Comparison of ENCODE assay signal across 1 cellular context in genomic region chrX:1618689-1619088, GRCh38.
TF ChIP-seq lines count a peak whose summit lies in the region.

No MANE protein-coding gene starts in this region.

TF ChIP-seq in GM23338, 12 proteins besides CTCF, POLR2A, EP300 and RAD21 (continued from another document):
- no peak for TF ChIP-seq REST (IDR thresholded peaks at IDR 0.05; ENCODE audit: unreplicated experiment)
- TF ChIP-seq JUNB (IDR thresholded peaks at IDR 0.05; ENCODE audit: unreplicated experiment): no peak
- TF ChIP-seq CREB1 (CRISPR knock-in tag; IDR thresholded peaks at IDR 0.05; ENCODE audit: low read depth): no peak
- no peak for TF ChIP-seq ZNF462 (CRISPR knock-in tag; IDR thresholded peaks at IDR 0.05)
- no peak for TF ChIP-seq EZH2 (IDR thresholded peaks at IDR 0.05; ENCODE audit: low read depth, unreplicated experiment)
- TF ChIP-seq ETS1 (IDR thresholded peaks at IDR 0.05): no peak
